8 cellular contexts compared by ENCODE assay signal in the genomic region with DNA sequence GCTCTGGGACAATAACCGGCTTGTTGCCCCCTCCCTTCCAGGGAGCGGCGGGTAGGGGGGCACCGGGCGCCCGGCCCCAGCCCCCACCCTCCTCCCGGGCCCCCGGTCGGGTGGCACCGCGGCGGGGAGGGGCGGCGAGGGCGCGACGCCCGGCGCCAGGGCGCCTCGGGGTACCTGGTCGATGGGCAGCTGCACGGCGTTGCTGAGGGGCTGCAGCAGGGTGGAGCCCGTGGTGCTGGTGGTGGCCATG. TPM values are rescaled to one million over a fixed set of nuclear protein-coding genes. Genes with fewer than 3 reads are reported as not detected.
DNase-seq lines count a peak whose midpoint lies in the region; ATAC-seq lines count a peak whose summit lies in the region.

No MANE protein-coding gene starts in this region.

- peak; percentile 63 for ATAC-seq in stimulated activated naive CD8-positive, alpha-beta T cell treated with anti-CD3 and anti-CD28 coated beads, Interleukin-15, amount 100 ng/mL, for 72 hours
- no peak for ATAC-seq in stimulated activated naive CD8-positive, alpha-beta T cell treated with anti-CD3 and anti-CD28 coated beads, Interleukin-15, Interleukin-2, amounts not matched to agents 100 U/mL and 50 U/mL, for 24 hours
- ATAC-seq in aorta (ENCODE audit: low FRiP score) = no peak

- H3K9ac ChIP-seq in duodenal mucosa (ENCODE audit: low read depth in 1 of 2, low read length in 2 of 2) (no peak overlapping the region), muscle layer of colon (ENCODE audit: low read length) (no peak overlapping the region)

- H3K4me3 Mint-ChIP-seq in stimulated activated naive CD8-positive, alpha-beta T cell treated with anti-CD3 and anti-CD28 coated beads, Interleukin-15, amount 100 ng/mL, for 72 hours = no peak overlapping the region

- peaks cover 4 to 9% of the 10 kb centered on the region in 2 donors for H3K4me1 ChIP-seq in duodenal mucosa (ENCODE audit: control insufficient read depth in 1 of 2, insufficient read depth in 2 of 2, low read length in 2 of 2)
- H3K4me1 ChIP-seq in muscle layer of colon (ENCODE audit: insufficient read depth, low read length) = peaks cover 5% of the 10 kb centered on the region
- H3K4me1 ChIP-seq in aorta (ENCODE audit: control insufficient read depth in 1 of 2, insufficient read depth in 2 of 2, low read length in 2 of 2) = no peaks in the 10 kb centered on the region

- peaks cover 19% of the 10 kb centered on the region for H3K4me1 Mint-ChIP-seq in stimulated activated naive CD8-positive, alpha-beta T cell treated with anti-CD3 and anti-CD28 coated beads, Interleukin-15, amount 100 ng/mL, for 72 hours

- H3K9me3 ChIP-seq in duodenal mucosa (ENCODE audit: control insufficient read depth in 1 of 2, low read length in 2 of 2) (no peaks in the 10 kb centered on the region), muscle layer of colon (ENCODE audit: low read length) (no peaks in the 10 kb centered on the region), aorta (ENCODE audit: control insufficient read depth, low read length) (no peaks in the 10 kb centered on the region)

- H3K27ac Mint-ChIP-seq in stimulated activated naive CD8-positive, alpha-beta T cell treated with anti-CD3 and anti-CD28 coated beads, Interleukin-15, amount 100 ng/mL, for 72 hours = no peak overlapping the region

- peaks cover 11% of the 10 kb centered on the region for H3K27me3 Mint-ChIP-seq in stimulated activated naive CD8-positive, alpha-beta T cell treated with anti-CD3 and anti-CD28 coated beads, Interleukin-15, amount 100 ng/mL, for 72 hours

- peaks cover 0 to 9% of the 10 kb centered on the region in 2 donors for H3K27me3 ChIP-seq in duodenal mucosa (ENCODE audit: control insufficient read depth in 1 of 2, insufficient read depth in 2 of 2, low read length in 2 of 2)
- H3K27me3 ChIP-seq in muscle layer of colon (ENCODE audit: control insufficient read depth in 1 of 2, insufficient read depth in 2 of 2, low read length in 2 of 2) = no peaks in the 10 kb centered on the region
- H3K27me3 ChIP-seq in aorta (ENCODE audit: control insufficient read depth in 1 of 2, insufficient read depth in 2 of 2, low read length in 1 of 2) = no peaks in the 10 kb centered on the region

- WGBS in aorta, 2 donors = 0 to 1% methylated on average over 3 to 25 of the region's 25 CpGs

- H3K27ac ChIP-seq in duodenal mucosa (ENCODE audit: low read depth, low read length) (no peak overlapping the region), muscle layer of colon (ENCODE audit: low read depth, low read length) (no peak overlapping the region), aorta (ENCODE audit: low read depth in 1 of 2, low read length in 2 of 2) (no peak overlapping the region)

- H3K36me3 ChIP-seq in duodenal mucosa (ENCODE audit: control insufficient read depth in 1 of 2, insufficient read depth in 2 of 2, low read length in 2 of 2) = no peaks in the 10 kb centered on the region
- H3K36me3 ChIP-seq in muscle layer of colon (ENCODE audit: insufficient read depth, low read length) = no peaks in the 10 kb centered on the region
- no peaks in the 10 kb centered on the region for H3K36me3 ChIP-seq in aorta (ENCODE audit: control insufficient read depth in 1 of 2, insufficient read depth in 2 of 2, low read length in 1 of 2)

- H3K4me3 ChIP-seq in duodenal mucosa (ENCODE audit: low read depth in 1 of 2, low read length in 2 of 2) (peak overlapping the region; percentile 53 to 66), muscle layer of colon (ENCODE audit: low read depth in 1 of 2, low read length in 2 of 2) (peak overlapping the region; percentile 29 to 33), aorta (ENCODE audit: low read length in 2 of 2) (peak overlapping the region; percentile 71 to 87)

- intact Hi-C loops in aorta (cut with DNase I) = loop anchor here in 1 of 2 donors (10.0 kb wide), 1 partner anchor 168 kb away; the partner anchor contains the start of gene KIDINS220

- no peaks in the 10 kb centered on the region for H3K9me3 Mint-ChIP-seq in stimulated activated naive CD8-positive, alpha-beta T cell treated with anti-CD3 and anti-CD28 coated beads, Interleukin-15, amount 100 ng/mL, for 72 hours

- DNase-seq in stimulated activated naive CD8-positive, alpha-beta T cell treated with anti-CD3 and anti-CD28 coated beads, Interleukin-15, amount 100 ng/mL, for 72 hours = no peak
- DNase-seq in stimulated activated naive CD8-positive, alpha-beta T cell treated with anti-CD3 and anti-CD28 coated beads, Interleukin-15, Interleukin-2, amounts not matched to agents 100 U/mL and 50 U/mL, for 24 hours = no peak
- DNase-seq in aorta (no peak), NCI-H1092 treated with DMSO at 0.1 percent for 48 hours (lab: John Stamatoyannopoulos, UW) (no peak), iPS-NIHi11 (ENCODE audit: low spot score) (no peak)
- DNase-seq in activated T-cell treated with anti-CD3 and anti-CD28 coated beads, Interleukin-2, amount 50 U/mL, for 48 hours = no peak

RNA-seq across cellular contexts. Expression of gene MBOAT2, which starts 0.2 kb away (rescaled TPM):
- 10 to 100 TPM; 18.4 to 26.3 TPM for total RNA-seq in aorta
- 10 to 100 TPM in 1 of 2 donors, 1 to 10 TPM in 1; 5.0 to 11.6 TPM for polyA plus RNA-seq in aorta
